In genomic region chr13:97018029-97018819, GRCh38 we compare ENCODE assay signal across 8 cellular contexts. TPM values are rescaled to one million over a fixed set of nuclear protein-coding genes. Genes with fewer than 3 reads are reported as not detected.
DNase-seq lines count a peak whose midpoint lies in the region; ATAC-seq, FAIRE-seq and TF ChIP-seq lines count a peak whose summit lies in the region.

No MANE protein-coding gene starts in this region.

- TF ChIP-seq POLR2A in GM12892 (IDR thresholded peaks at IDR 0.05; ENCODE audit: low read depth, low read length): no peak

- H3K4me1 Mint-ChIP-seq in neural crest cell: peaks cover 4% of the 10 kb centered on the region

- no peak overlapping the region for H3K4me3 ChIP-seq in AG10803 (ENCODE audit: low read length)

- no peaks in the 10 kb centered on the region for H3K36me3 Mint-ChIP-seq in neural crest cell (ENCODE audit: low read depth)

- H3K9me3 Mint-ChIP-seq in neural crest cell: peaks cover 2% of the 10 kb centered on the region

- TF ChIP-seq CTCF in AG10803 (conservative IDR thresholded peaks at IDR 0.05; ENCODE audit: low read length): peak; percentile 99
- peak; percentile 97 for TF ChIP-seq CTCF in VCaP (conservative IDR thresholded peaks at IDR 0.05)
- peak; percentile 98 for TF ChIP-seq CTCF in neural crest cell (conservative IDR thresholded peaks at IDR 0.05)

- peak; percentile 95 for ATAC-seq in HG02759 (IDR thresholded peaks at IDR 0.05; ENCODE audit: unreplicated experiment)

- DNase-seq in AG10803 (ENCODE audit: low read depth) (peak; percentile 58), GM12892 (ENCODE audit: insufficient read length) (no peak), NCI-H1417 (lab: John Stamatoyannopoulos, UW) (peak; percentile 48 to 86 (median 84)), fibroblast of peridontal ligament (ENCODE audit: extremely low read depth) (peak; percentile 74), neural crest cell (ENCODE audit: low read depth, low spot score) (peak; percentile 23), NCI-H2029 (lab: John Stamatoyannopoulos, UW) (no peak)

- H3K4me3 Mint-ChIP-seq in neural crest cell: no peak overlapping the region

- no peak overlapping the region for H3K27ac Mint-ChIP-seq in neural crest cell (ENCODE audit: unreplicated experiment)

- H3K27ac ChIP-seq in VCaP: no peak overlapping the region

- H3K27me3 Mint-ChIP-seq in neural crest cell (ENCODE audit: low read depth): peaks cover 28% of the 10 kb centered on the region

- peak; percentile 85 for FAIRE-seq in GM12892 (lab: Jason Lieb, UNC)

RNA-seq across cellular contexts. Expression of gene OXGR1, which starts 23.9 kb away (rescaled TPM):
- polyA plus RNA-seq in GM12892 (2012; ENCODE audit: missing spikeins): not detected
- 0.42 and 0.77 TPM in 2 replicates for total RNA-seq in neural crest cell

Comparison
In these comparisons a context has a peak if more than half of its experiments do, and no peak if none do; other contexts are left out.
1. DNase-seq: peak in AG10803 (single experiment), NCI-H1417 (3 of 3), fibroblast of peridontal ligament (single experiment) and neural crest cell (single experiment); none in GM12892 (single experiment) and NCI-H2029 (single experiment).
2. Peak in every context shown above with its lines, with median percentiles within 50 percentile points of each other: CTCF ChIP-seq.